Comparison of ENCODE assay signal across 17 cellular contexts in genomic region chr9:23683021-23683431, GRCh38.
DNase-seq lines count a peak whose midpoint lies in the region; ATAC-seq, FAIRE-seq and TF ChIP-seq lines count a peak whose summit lies in the region.
"Had no signal": no experiment of that assay in that cellular context is flagged by ENCODE, and none has a peak within 500 bp of the region (broad histone marks: within the 10 kb centered on the region; RNA-seq: fewer than 3 reads in every experiment).

No MANE protein-coding gene starts in this region.

- no peaks in the 10 kb centered on the region for H4K20me1 ChIP-seq in H9 (ENCODE audit: control insufficient read depth, insufficient read depth, insufficient read length)
- H4K20me1 ChIP-seq: BLaER1 had no signal

- no peak overlapping the region for H2AK5ac ChIP-seq in H9 (ENCODE audit: insufficient read length, low read length)

- no peak for DNase-seq in H9
- DNase-seq in NCI-H226: peak; percentile 3
- DNase-seq in bronchial epithelial cell (ENCODE audit: low read depth): peak; percentile 61
- DNase-seq in myocyte (ENCODE audit: low read depth): peak; percentile 54
- DNase-seq in activated CD8-positive, alpha-beta T cell treated with anti-CD3 and anti-CD28 coated beads, Interleukin-2, amount 10 ng/mL, durations not matched to agents 7 days and 5 days: no peak
- no peak for DNase-seq in activated CD4-positive, alpha-beta T cell treated with anti-CD3 and anti-CD28 coated beads, Interleukin-2, amount 50 U/mL, for 4 hours
- no peak for DNase-seq in activated CD4-positive, CD25-positive, alpha-beta regulatory T cell (lab: John Stamatoyannopoulos, UW)
- no peak for DNase-seq in T1000 (lab: John Stamatoyannopoulos, UW)
- DNase-seq: activated CD4-positive, CD25-positive, alpha-beta regulatory T cell treated with anti-CD3 and anti-CD28 coated beads, Interleukin-2, amount 50 U/mL, for 72 hours; activated T-cell treated with anti-CD3 and anti-CD28 coated beads, Interleukin-2, amount 50 U/mL, for 1 hour; naive B cell; stimulated activated naive CD8-positive, alpha-beta T cell treated with anti-CD3 and anti-CD28 coated beads, Interleukin-15, Interleukin-2, amounts not matched to agents 100 U/mL and 50 U/mL, for 24 hours had no signal

- H3K36me3 Mint-ChIP-seq in H9 (ENCODE audit: insufficient read depth in 1 of 3, low read depth in 3 of 3): peaks cover 0 to 23% (median 4%) of the 10 kb centered on the region in 3 experiments; a peak in 5 of 7 replicates
- no peaks in the 10 kb centered on the region for H3K36me3 Mint-ChIP-seq in activated CD8-positive, alpha-beta T cell treated with anti-CD3 and anti-CD28 coated beads, Interleukin-2, amount 10 ng/mL, durations not matched to agents 7 days and 5 days (ENCODE audit: low read depth)
- H3K36me3 Mint-ChIP-seq: naive B cell had no signal

- no peak overlapping the region for H3K4ac ChIP-seq in H9 (ENCODE audit: low read depth, low read length)

- H3K9ac ChIP-seq in H9 (ENCODE audit: extremely low read depth, insufficient read length, low read length): no peak overlapping the region
- H3K9ac ChIP-seq: BLaER1 had no signal

- no peak overlapping the region for H2BK15ac ChIP-seq in H9 (ENCODE audit: low read depth, low read length)

- no peak overlapping the region for H3K14ac ChIP-seq in H9 (ENCODE audit: insufficient read depth, low read length)

- H3K36me3 ChIP-seq in bronchial epithelial cell (ENCODE audit: control insufficient read depth, insufficient read depth, low read length): no peaks in the 10 kb centered on the region
- H3K36me3 ChIP-seq: BLaER1 had no signal

- H3K23ac ChIP-seq in H9 (ENCODE audit: insufficient read length, low read depth, low read length): no peak overlapping the region

- no peaks in the 10 kb centered on the region for H3K27me3 Mint-ChIP-seq in H9 (ENCODE audit: low read depth)
- no peaks in the 10 kb centered on the region for H3K27me3 Mint-ChIP-seq in activated CD8-positive, alpha-beta T cell treated with anti-CD3 and anti-CD28 coated beads, Interleukin-2, amount 10 ng/mL, durations not matched to agents 7 days and 5 days (ENCODE audit: low read depth)
- H3K27me3 Mint-ChIP-seq: dendritic cell treated with granulocyte-macrophage colony-stimulating factor and Interleukin-4, amounts not matched to agents 40 ng/mL and 50 ng/mL, for 4 days; naive B cell had no signal

- H3K27me3 ChIP-seq in H9 (ENCODE audit: insufficient read depth, low read length): no peaks in the 10 kb centered on the region
- no peaks in the 10 kb centered on the region for H3K27me3 ChIP-seq in bronchial epithelial cell (ENCODE audit: control insufficient read depth, insufficient read depth, low read length)
- H3K27me3 ChIP-seq: BLaER1 had no signal

- H4K8ac ChIP-seq in H9 (replicated peaks; ENCODE audit: insufficient read length, low read depth, low read length): no peak overlapping the region

- WGBS in H9 (ENCODE audit: extremely low coverage, insufficient read length, low lambda C conversion rate): no CpG with 5 or more reads among the region's 2 CpGs

- CTCF ChIA-PET in activated CD8-positive, alpha-beta T cell treated with anti-CD3 and anti-CD28 coated beads, Interleukin-2, amount 10 ng/mL, durations not matched to agents 7 days and 5 days (lab: Charles Lee): no interaction called here

- H3K4me1 ChIP-seq in H9 (ENCODE audit: insufficient read depth, low read length): peaks cover 15% of the 10 kb centered on the region; the same call in 1 of the 2 replicates
- H3K4me1 ChIP-seq: BLaER1 had no signal

- H3K79me1 ChIP-seq in H9 (ENCODE audit: insufficient read depth, low read depth, low read length, poor library complexity, severe bottlenecking): no peaks in the 10 kb centered on the region

- no peak for ATAC-seq in activated CD8-positive, alpha-beta T cell treated with anti-CD3 and anti-CD28 coated beads, Interleukin-2, amount 10 ng/mL, durations not matched to agents 7 days and 5 days
- ATAC-seq: sciatic nerve; stimulated activated naive CD8-positive, alpha-beta T cell treated with anti-CD3 and anti-CD28 coated beads, Interleukin-15, Interleukin-2, amounts not matched to agents 100 U/mL and 50 U/mL, for 24 hours had no signal

- no peak for FAIRE-seq in bronchial epithelial cell (lab: Jason Lieb, UNC)
- FAIRE-seq: G401.6, islet of Langerhans had no signal

- no peak overlapping the region for H2BK20ac ChIP-seq in H9 (ENCODE audit: low read depth, low read length, poor library complexity, severe bottlenecking)

- H3K4me3 Mint-ChIP-seq in H9: no peak overlapping the region
- no peak overlapping the region for H3K4me3 Mint-ChIP-seq in activated CD8-positive, alpha-beta T cell treated with anti-CD3 and anti-CD28 coated beads, Interleukin-2, amount 10 ng/mL, durations not matched to agents 7 days and 5 days
- H3K4me3 Mint-ChIP-seq: dendritic cell treated with granulocyte-macrophage colony-stimulating factor and Interleukin-4, amounts not matched to agents 40 ng/mL and 50 ng/mL, for 4 days; naive B cell had no signal

- H3K27ac ChIP-seq in H9 (ENCODE audit: insufficient read length, low read depth, low read length): peak overlapping the region; percentile 41
- H3K27ac ChIP-seq: BLaER1 had no signal

- H3K4me3 ChIP-seq in bronchial epithelial cell (ENCODE audit: low read depth, low read length): no peak overlapping the region
- H3K4me3 ChIP-seq: BLaER1 had no signal

- no peak overlapping the region for H2BK120ac ChIP-seq in H9 (ENCODE audit: low read depth, low read length, poor library complexity, severe bottlenecking)

- TF ChIP-seq CTCF in H9 (conservative IDR thresholded peaks at IDR 0.05) (no peak), bronchial epithelial cell (IDR thresholded peaks at IDR 0.05; ENCODE audit: insufficient read depth, low read length, severe bottlenecking) (no peak)

- no peak overlapping the region for H4K5ac ChIP-seq in H9 (ENCODE audit: insufficient read length, low read depth, low read length)

- H2BK5ac ChIP-seq in H9 (ENCODE audit: insufficient read length, low read length): no peak overlapping the region

- H3K9me3 ChIP-seq in H9 (ENCODE audit: control insufficient read depth, low read depth, low read length): no peaks in the 10 kb centered on the region
- H3K9me3 ChIP-seq: BLaER1 had no signal

- no peaks in the 10 kb centered on the region for H3K23me2 ChIP-seq in H9 (ENCODE audit: insufficient read length, low read depth, low read length, poor library complexity, severe bottlenecking)

- H3K9me3 Mint-ChIP-seq in H9: no peaks in the 10 kb centered on the region
- no peaks in the 10 kb centered on the region for H3K9me3 Mint-ChIP-seq in activated CD8-positive, alpha-beta T cell treated with anti-CD3 and anti-CD28 coated beads, Interleukin-2, amount 10 ng/mL, durations not matched to agents 7 days and 5 days (ENCODE audit: insufficient read depth)
- H3K9me3 Mint-ChIP-seq: dendritic cell treated with granulocyte-macrophage colony-stimulating factor and Interleukin-4, amounts not matched to agents 40 ng/mL and 50 ng/mL, for 4 days had no signal

- H2AFZ ChIP-seq in H9 (ENCODE audit: low read length): no peak overlapping the region

- no peak overlapping the region for H2BK12ac ChIP-seq in H9 (ENCODE audit: insufficient read length, low read depth, low read length)

- POLR2A ChIA-PET in activated CD8-positive, alpha-beta T cell treated with anti-CD3 and anti-CD28 coated beads, Interleukin-2, amount 10 ng/mL, durations not matched to agents 7 days and 5 days (lab: Charles Lee): no interaction called here

- no peak overlapping the region for H3K56ac ChIP-seq in H9 (ENCODE audit: insufficient read length, low read depth, low read length)

- no peak overlapping the region for H3K4me2 ChIP-seq in H9 (ENCODE audit: insufficient read depth, insufficient read length, low read length)
- H3K4me2 ChIP-seq: BLaER1 had no signal

- H3T11ph ChIP-seq in H9 (ENCODE audit: low read length): no peak overlapping the region

- H3K79me2 ChIP-seq in H9 (ENCODE audit: insufficient read depth, low read length): peaks cover 2% of the 10 kb centered on the region; the same call in 1 of the 2 replicates

- H3K4me1 Mint-ChIP-seq in H9: peaks cover 62 to 65% of the 10 kb centered on the region in 2 experiments
- H3K4me1 Mint-ChIP-seq in activated CD8-positive, alpha-beta T cell treated with anti-CD3 and anti-CD28 coated beads, Interleukin-2, amount 10 ng/mL, durations not matched to agents 7 days and 5 days (ENCODE audit: low read depth): no peaks in the 10 kb centered on the region
- H3K4me1 Mint-ChIP-seq: naive B cell had no signal

- H3K18ac ChIP-seq in H9 (ENCODE audit: insufficient read length, low read depth, low read length): no peak overlapping the region

- peak overlapping the region; percentile 6 to 80 (median 77); a peak in 5 of 7 replicates for H3K27ac Mint-ChIP-seq in H9
- H3K27ac Mint-ChIP-seq in activated CD8-positive, alpha-beta T cell treated with anti-CD3 and anti-CD28 coated beads, Interleukin-2, amount 10 ng/mL, durations not matched to agents 7 days and 5 days: no peak overlapping the region
- H3K27ac Mint-ChIP-seq: dendritic cell treated with granulocyte-macrophage colony-stimulating factor and Interleukin-4, amounts not matched to agents 40 ng/mL and 50 ng/mL, for 4 days had no signal

- H4K91ac ChIP-seq in H9 (ENCODE audit: insufficient read length, low read depth, low read length): no peak overlapping the region

Comparison
In these comparisons a context has a peak if more than half of its experiments do, and no peak if none do; other contexts are left out.
1. DNase-seq: peak in NCI-H226 (single experiment), bronchial epithelial cell (single experiment) and myocyte (single experiment); none in H9 (single experiment), activated CD8-positive, alpha-beta T cell treated with anti-CD3 and anti-CD28 coated beads, Interleukin-2, amount 10 ng/mL, durations not matched to agents 7 days and 5 days (single experiment), activated CD4-positive, alpha-beta T cell treated with anti-CD3 and anti-CD28 coated beads, Interleukin-2, amount 50 U/mL, for 4 hours (0 of 2), activated CD4-positive, CD25-positive, alpha-beta regulatory T cell (0 of 4) and T1000 (single experiment).